In genomic region chr20:45993197-45993951, GRCh38 we compare ENCODE assay signal across 11 cellular contexts. TPM values are rescaled to one million over a fixed set of nuclear protein-coding genes. Genes with fewer than 3 reads are reported as not detected.
A peak's percentile ranks its signal among the peaks of the same experiment; 100 is the strongest.
DNase-seq lines count a peak whose midpoint lies in the region; ATAC-seq, FAIRE-seq and TF ChIP-seq lines count a peak whose summit lies in the region.
"Had no signal": no experiment of that assay in that cellular context is flagged by ENCODE, and none has a peak within 500 bp of the region (broad histone marks: within the 10 kb centered on the region; RNA-seq: fewer than 3 reads in every experiment).

No MANE protein-coding gene starts in this region.

- H3K36me3 Mint-ChIP-seq in Calu3 (ENCODE audit: insufficient read depth, unreplicated experiment) (peaks cover 7% of the 10 kb centered on the region), activated B cell treated with CpG ODN at 0.5 μM for 24 hours (ENCODE audit: low read depth) (no peaks in the 10 kb centered on the region)

- H3K27ac Mint-ChIP-seq in Calu3 (ENCODE audit: unreplicated experiment) (peak overlapping the region; percentile 8), activated B cell treated with CpG ODN at 0.5 μM for 24 hours (no peak overlapping the region)

- H3K27ac ChIP-seq in HepG2 (ENCODE audit: extremely low read length, insufficient read depth, low read length) (no peak overlapping the region), substantia nigra (ENCODE audit: low read depth, low read length, poor library complexity, severe bottlenecking) (no peak overlapping the region)

- TF ChIP-seq POLR2A in HepG2 (IDR thresholded peaks at IDR 0.05; ENCODE audit: insufficient read depth in 1 of 2, low read depth in 2 of 2, low read length in 2 of 2) = no peak

- H2AFZ ChIP-seq in HepG2 (ENCODE audit: low read length) = no peak overlapping the region

- ATAC-seq in activated B cell treated with CpG ODN at 0.5 μM for 24 hours (ENCODE audit: low read depth) (peak; percentile 50), HepG2 (peak; percentile 96), GM21723 (IDR thresholded peaks at IDR 0.05; ENCODE audit: unreplicated experiment) (no peak)

- intact Hi-C loops in Calu3 (cut with micrococcal nuclease; ENCODE audit: unreplicated experiment) (no loop called here), activated B cell treated with CpG ODN at 0.5 μM for 24 hours (cut with micrococcal nuclease) (no loop called here), HepG2 (cut with micrococcal nuclease; ENCODE audit: unreplicated experiment) (no loop called here)

- 20% methylated on average over 10 of the region's 12 CpGs for WGBS in HepG2 (ENCODE audit: low lambda C conversion rate)

- H3K79me2 ChIP-seq in HepG2 (ENCODE audit: insufficient read depth, low read length) = no peaks in the 10 kb centered on the region

- TF ChIP-seq EP300 in HepG2 (IDR thresholded peaks at IDR 0.05; ENCODE audit: low read depth in 2 of 2, low read length in 2 of 2) (peak in 1 of 2 experiments; percentile 37; a peak in 1 of 4 replicates), HepG2 (CRISPR knock-in tag; IDR thresholded peaks at IDR 0.05; ENCODE audit: borderline replicate concordance) (no peak)

- peak; percentile 74 for FAIRE-seq in HepG2 (lab: Jason Lieb, UNC)
- FAIRE-seq: colon had no signal

- BruUV-seq in Calu3 (replicated peaks; lab: Mats Ljungman, UMichigan) (no TSS peak), HepG2 (replicated peaks; lab: Mats Ljungman, UMichigan) (no TSS peak)

- H3K4me3 Mint-ChIP-seq in Calu3 (ENCODE audit: low read depth, unreplicated experiment) (no peak overlapping the region), activated B cell treated with CpG ODN at 0.5 μM for 24 hours (no peak overlapping the region)
- H3K4me3 Mint-ChIP-seq: neural crest cell had no signal

- H3K36me3 ChIP-seq in HepG2 (replicated peaks in 1 of 2; ENCODE audit: control insufficient read depth in 1 of 2, insufficient read depth in 2 of 2, low read length in 2 of 2) = no peaks in the 10 kb centered on the region

- no peaks in the 10 kb centered on the region for H3K9me3 ChIP-seq in HepG2 (ENCODE audit: low read length)

- H3K4me3 ChIP-seq in HepG2 (replicated peaks in 1 of 3; ENCODE audit: insufficient read depth in 1 of 3, low read depth in 2 of 3, low read length in 3 of 3) = peak overlapping the region in 1 of 3 experiments; percentile 9; a peak in 1 of 6 replicates

- H3K9me3 Mint-ChIP-seq in Calu3 (ENCODE audit: low read depth, unreplicated experiment) = no peaks in the 10 kb centered on the region
- no peaks in the 10 kb centered on the region for H3K9me3 Mint-ChIP-seq in activated B cell treated with CpG ODN at 0.5 μM for 24 hours
- H3K9me3 Mint-ChIP-seq: neural crest cell had no signal

- H3K4me1 Mint-ChIP-seq in Calu3 (ENCODE audit: low read depth, unreplicated experiment) (peaks cover 33% of the 10 kb centered on the region), activated B cell treated with CpG ODN at 0.5 μM for 24 hours (peaks cover 20% of the 10 kb centered on the region)
- H3K4me1 Mint-ChIP-seq: neural crest cell had no signal

- POLR2A ChIA-PET in activated B cell treated with CpG ODN at 0.5 μM for 24 hours (lab: Charles Lee) = no interaction called here
- POLR2A ChIA-PET in HepG2 (lab: Yijun Ruan, JAX) = no interaction called here

- H3K27me3 ChIP-seq in HepG2 (ENCODE audit: control insufficient read depth in 1 of 2, insufficient read depth in 2 of 2, low read length in 2 of 2) = peaks cover 3 to 21% of the 10 kb centered on the region in 2 experiments

- in situ Hi-C loops in HepG2 (cut with HindIII; ENCODE audit: extremely low pct_ligation_motif_present, low pct_unique_long_range_greater_than_20kb) = no loop called here

- TF ChIP-seq CTCF in Calu3 (IDR thresholded peaks at IDR 0.05; ENCODE audit: unreplicated experiment) = no peak
- TF ChIP-seq CTCF in activated B cell treated with CpG ODN at 0.5 μM for 24 hours (IDR thresholded peaks at IDR 0.05) = no peak
- TF ChIP-seq CTCF in HepG2 (CRISPR knock-in tag; IDR thresholded peaks at IDR 0.05) = no peak

- no peaks in the 10 kb centered on the region for H4K20me1 ChIP-seq in HepG2 (ENCODE audit: insufficient read depth, low read length)

- peak overlapping the region; percentile 30 for H3K4me2 ChIP-seq in HepG2 (ENCODE audit: low read depth, low read length)

- DNase-seq in Calu3 (peak; percentile 94), LHCN-M2 (ENCODE audit: low read depth) (peak; percentile 51), activated B cell treated with CpG ODN at 0.5 μM for 24 hours (no peak), HepG2 (ENCODE audit: low spot score) (peak; percentile 56), NCI-H1048 (lab: John Stamatoyannopoulos, UW) (no peak), substantia nigra (lab: John Stamatoyannopoulos, UW) (no peak), NCI-H1694 treated with DMSO at 0.1 percent for 48 hours (lab: John Stamatoyannopoulos, UW) (no peak)
- DNase-seq: stimulated activated naive CD4-positive, alpha-beta T cell treated with Interleukin-2 at 50 U/mL for 16 hours had no signal

- TF ChIP-seq RAD21 in HepG2 (CRISPR knock-in tag; IDR thresholded peaks at IDR 0.05) = no peak

- peaks cover 15% of the 10 kb centered on the region for H3K27me3 Mint-ChIP-seq in Calu3 (ENCODE audit: unreplicated experiment)
- H3K27me3 Mint-ChIP-seq in activated B cell treated with CpG ODN at 0.5 μM for 24 hours = peaks cover 17% of the 10 kb centered on the region

- H3K4me1 ChIP-seq in HepG2 (ENCODE audit: insufficient read depth, low read length) = peaks cover 13% of the 10 kb centered on the region

- no peak overlapping the region for H3K9ac ChIP-seq in HepG2 (ENCODE audit: insufficient read depth, low read depth, low read length)

- CTCF ChIA-PET in Calu3 (lab: Charles Lee) = interaction anchor here (1.3 to 1.4 kb wide), 2 partner anchors 10 to 29 kb away, joined by 4 to 7 read pairs; no protein-coding TSS in a partner anchor
- CTCF ChIA-PET in activated B cell treated with CpG ODN at 0.5 μM for 24 hours (lab: Charles Lee) = no interaction called here
- CTCF ChIA-PET in HepG2 (lab: Yijun Ruan, JAX; ENCODE audit: low intra/inter-chr PET ratio, low total read pairs) = no interaction called here

RNA-seq across cellular contexts. Expression of gene MMP9, which starts 15.3 kb away (rescaled TPM):
- total RNA-seq in Calu3 (2022) = not detected in 2 replicates
- not detected in 2 replicates for total RNA-seq in LHCN-M2 (2014; rRNA removed)
- polyA plus RNA-seq in LHCN-M2 (2012) = not detected
- total RNA-seq in activated B cell treated with CpG ODN at 0.5 μM for 24 hours = 2.0 and 2.3 TPM in 2 replicates
- total RNA-seq in HepG2 (2016; rRNA removed; fragmentation: Illumina TruSeq; extraction: Trizol) = not detected in 2 replicates
- not detected in 2 replicates for total RNA-seq in HepG2 (2016; cell fraction: cytosol; rRNA removed; fragmentation: Illumina TruSeq; extraction: Trizol; ENCODE audit: low read depth)
- 0.06 TPM in 1 of 2 replicates, not detected in the other for total RNA-seq in HepG2 (2016; cell fraction: insoluble cytoplasmic fraction; rRNA removed; fragmentation: Illumina TruSeq; extraction: Trizol)
- total RNA-seq in HepG2 (2016; cell fraction: membrane; rRNA removed; fragmentation: Illumina TruSeq; extraction: Trizol) = not detected in 2 replicates
- not detected in 2 replicates for total RNA-seq in HepG2 (2016; cell fraction: nucleus; rRNA removed; fragmentation: Illumina TruSeq; extraction: Trizol)
- 0.03 TPM in 1 of 2 replicates, not detected in the other for polyA plus RNA-seq in HepG2 (2011; rRNA removed)
- polyA plus RNA-seq in HepG2 (2011; cell fraction: cytosol; rRNA removed) = 0.04 TPM in 1 of 2 replicates, not detected in the other
- not detected in 2 replicates for polyA plus RNA-seq in HepG2 (2011; cell fraction: nucleus; rRNA removed)
- polyA plus RNA-seq in HepG2 (2012) = not detected in 2 replicates
- not detected in 2 replicates for polyA plus RNA-seq in HepG2 (2016; cell fraction: cytosol; fragmentation: Illumina TruSeq; extraction: Trizol; ENCODE audit: low read depth)
- not detected in 2 replicates for polyA plus RNA-seq in HepG2 (2016; cell fraction: insoluble cytoplasmic fraction; fragmentation: Illumina TruSeq; extraction: Trizol; ENCODE audit: low read depth)
- not detected in 2 replicates for polyA plus RNA-seq in HepG2 (2016; cell fraction: membrane; fragmentation: Illumina TruSeq; extraction: Trizol; ENCODE audit: low read depth)
- polyA plus RNA-seq in HepG2 (2016; cell fraction: nucleus; fragmentation: Illumina TruSeq; extraction: Trizol; ENCODE audit: insufficient read depth, low read depth) = not detected in 2 replicates
- polyA minus RNA-seq in HepG2 (2011; rRNA and poly(A)+ RNA removed; ENCODE audit: low replicate concordance) = not detected in 2 replicates
- not detected in 2 replicates for polyA minus RNA-seq in HepG2 (2011; cell fraction: cytosol; rRNA and poly(A)+ RNA removed)
- polyA minus RNA-seq in HepG2 (2011; cell fraction: nucleus; rRNA and poly(A)+ RNA removed) = not detected in 2 replicates
- total RNA-seq: neural crest cell had no signal

RNA-seq across cellular contexts. Expression of gene ZNF335, which starts 21.4 kb away (rescaled TPM):
- total RNA-seq in Calu3 (2022) (26.4 and 31.9 TPM in 2 replicates), LHCN-M2 (2014; rRNA removed) (15.3 and 15.9 TPM in 2 replicates), activated B cell treated with CpG ODN at 0.5 μM for 24 hours (39.2 and 49.6 TPM in 2 replicates), HepG2 (2016; rRNA removed; fragmentation: Illumina TruSeq; extraction: Trizol) (6.0 and 13.7 TPM in 2 replicates)
- polyA plus RNA-seq in LHCN-M2 (2012) = 8.5 TPM
- total RNA-seq in HepG2 (2016; cell fraction: cytosol; rRNA removed; fragmentation: Illumina TruSeq; extraction: Trizol; ENCODE audit: low read depth) = 4.5 and 4.7 TPM in 2 replicates
- 5.0 and 12.7 TPM in 2 replicates for total RNA-seq in HepG2 (2016; cell fraction: insoluble cytoplasmic fraction; rRNA removed; fragmentation: Illumina TruSeq; extraction: Trizol)
- 6.7 and 7.0 TPM in 2 replicates for total RNA-seq in HepG2 (2016; cell fraction: membrane; rRNA removed; fragmentation: Illumina TruSeq; extraction: Trizol)
- total RNA-seq in HepG2 (2016; cell fraction: nucleus; rRNA removed; fragmentation: Illumina TruSeq; extraction: Trizol) = 18.8 and 22.0 TPM in 2 replicates
- 9.7 and 12.3 TPM in 2 replicates for polyA plus RNA-seq in HepG2 (2011; rRNA removed)
- 3.3 and 4.6 TPM in 2 replicates for polyA plus RNA-seq in HepG2 (2011; cell fraction: cytosol; rRNA removed)
- 62.4 and 81.3 TPM in 2 replicates for polyA plus RNA-seq in HepG2 (2011; cell fraction: nucleus; rRNA removed)
- polyA plus RNA-seq in HepG2 (2012) = 5.7 and 8.0 TPM in 2 replicates
- polyA plus RNA-seq in HepG2 (2016; cell fraction: cytosol; fragmentation: Illumina TruSeq; extraction: Trizol; ENCODE audit: low read depth) = 1.5 TPM in 2 replicates
- polyA plus RNA-seq in HepG2 (2016; cell fraction: insoluble cytoplasmic fraction; fragmentation: Illumina TruSeq; extraction: Trizol; ENCODE audit: low read depth) = 5.1 and 7.0 TPM in 2 replicates
- polyA plus RNA-seq in HepG2 (2016; cell fraction: membrane; fragmentation: Illumina TruSeq; extraction: Trizol; ENCODE audit: low read depth) = 2.9 and 3.1 TPM in 2 replicates
- polyA plus RNA-seq in HepG2 (2016; cell fraction: nucleus; fragmentation: Illumina TruSeq; extraction: Trizol; ENCODE audit: insufficient read depth, low read depth) = 40.5 and 45.7 TPM in 2 replicates
- polyA minus RNA-seq in HepG2 (2011; rRNA and poly(A)+ RNA removed; ENCODE audit: low replicate concordance) = 32.3 and 35.8 TPM in 2 replicates
- 3.4 and 4.0 TPM in 2 replicates for polyA minus RNA-seq in HepG2 (2011; cell fraction: cytosol; rRNA and poly(A)+ RNA removed)
- polyA minus RNA-seq in HepG2 (2011; cell fraction: nucleus; rRNA and poly(A)+ RNA removed) = 42.4 and 45.0 TPM in 2 replicates

RNA-seq across cellular contexts. Expression of gene SLC12A5, which starts 35.6 kb away (rescaled TPM):
- total RNA-seq in Calu3 (2022) (2.1 and 2.2 TPM in 2 replicates), LHCN-M2 (2014; rRNA removed) (under 0.01 TPM in 1 of 2 replicates, not detected in the other), activated B cell treated with CpG ODN at 0.5 μM for 24 hours (not detected in 2 replicates), HepG2 (2016; rRNA removed; fragmentation: Illumina TruSeq; extraction: Trizol) (5.3 and 5.4 TPM in 2 replicates)
- polyA plus RNA-seq in LHCN-M2 (2012) = 1.1 TPM
- 2.8 and 4.0 TPM in 2 replicates for total RNA-seq in HepG2 (2016; cell fraction: cytosol; rRNA removed; fragmentation: Illumina TruSeq; extraction: Trizol; ENCODE audit: low read depth)
- 4.2 and 4.4 TPM in 2 replicates for total RNA-seq in HepG2 (2016; cell fraction: insoluble cytoplasmic fraction; rRNA removed; fragmentation: Illumina TruSeq; extraction: Trizol)
- 3.5 and 4.1 TPM in 2 replicates for total RNA-seq in HepG2 (2016; cell fraction: membrane; rRNA removed; fragmentation: Illumina TruSeq; extraction: Trizol)
- total RNA-seq in HepG2 (2016; cell fraction: nucleus; rRNA removed; fragmentation: Illumina TruSeq; extraction: Trizol) = 3.0 and 3.9 TPM in 2 replicates
- polyA plus RNA-seq in HepG2 (2011; rRNA removed) = 4.3 and 5.6 TPM in 2 replicates
- polyA plus RNA-seq in HepG2 (2011; cell fraction: cytosol; rRNA removed) = 4.5 and 6.3 TPM in 2 replicates
- polyA plus RNA-seq in HepG2 (2011; cell fraction: nucleus; rRNA removed) = 6.0 and 6.2 TPM in 2 replicates
- polyA plus RNA-seq in HepG2 (2012) = 12.9 and 15.9 TPM in 2 replicates
- 27.8 and 30.6 TPM in 2 replicates for polyA plus RNA-seq in HepG2 (2016; cell fraction: cytosol; fragmentation: Illumina TruSeq; extraction: Trizol; ENCODE audit: low read depth)
- polyA plus RNA-seq in HepG2 (2016; cell fraction: insoluble cytoplasmic fraction; fragmentation: Illumina TruSeq; extraction: Trizol; ENCODE audit: low read depth) = 18.0 and 19.7 TPM in 2 replicates
- 33.5 and 42.8 TPM in 2 replicates for polyA plus RNA-seq in HepG2 (2016; cell fraction: membrane; fragmentation: Illumina TruSeq; extraction: Trizol; ENCODE audit: low read depth)
- polyA plus RNA-seq in HepG2 (2016; cell fraction: nucleus; fragmentation: Illumina TruSeq; extraction: Trizol; ENCODE audit: insufficient read depth, low read depth) = 14.1 and 18.5 TPM in 2 replicates
- 2.3 and 2.5 TPM in 2 replicates for polyA minus RNA-seq in HepG2 (2011; rRNA and poly(A)+ RNA removed; ENCODE audit: low replicate concordance)
- 1.7 and 1.8 TPM in 2 replicates for polyA minus RNA-seq in HepG2 (2011; cell fraction: cytosol; rRNA and poly(A)+ RNA removed)
- 3.5 and 3.7 TPM in 2 replicates for polyA minus RNA-seq in HepG2 (2011; cell fraction: nucleus; rRNA and poly(A)+ RNA removed)

RNA-seq across cellular contexts. Expression of gene PCIF1, which starts 58.9 kb away (rescaled TPM):
- total RNA-seq in Calu3 (2022) (38.1 and 39.8 TPM in 2 replicates), LHCN-M2 (2014; rRNA removed) (10.2 and 13.6 TPM in 2 replicates), activated B cell treated with CpG ODN at 0.5 μM for 24 hours (48.3 and 55.7 TPM in 2 replicates), HepG2 (2016; rRNA removed; fragmentation: Illumina TruSeq; extraction: Trizol) (18.5 and 20.9 TPM in 2 replicates)
- polyA plus RNA-seq in LHCN-M2 (2012) = 25.7 TPM
- 30.2 and 42.6 TPM in 2 replicates for total RNA-seq in HepG2 (2016; cell fraction: cytosol; rRNA removed; fragmentation: Illumina TruSeq; extraction: Trizol; ENCODE audit: low read depth)
- total RNA-seq in HepG2 (2016; cell fraction: insoluble cytoplasmic fraction; rRNA removed; fragmentation: Illumina TruSeq; extraction: Trizol) = 17.6 and 21.4 TPM in 2 replicates
- 35.4 and 44.6 TPM in 2 replicates for total RNA-seq in HepG2 (2016; cell fraction: membrane; rRNA removed; fragmentation: Illumina TruSeq; extraction: Trizol)
- 19.3 and 21.9 TPM in 2 replicates for total RNA-seq in HepG2 (2016; cell fraction: nucleus; rRNA removed; fragmentation: Illumina TruSeq; extraction: Trizol)
- polyA plus RNA-seq in HepG2 (2011; rRNA removed) = 21.6 and 24.4 TPM in 2 replicates
- polyA plus RNA-seq in HepG2 (2011; cell fraction: cytosol; rRNA removed) = 19.5 and 26.1 TPM in 2 replicates
- 38.0 and 44.1 TPM in 2 replicates for polyA plus RNA-seq in HepG2 (2011; cell fraction: nucleus; rRNA removed)
- 22.9 and 30.3 TPM in 2 replicates for polyA plus RNA-seq in HepG2 (2012)
- 41.4 and 54.3 TPM in 2 replicates for polyA plus RNA-seq in HepG2 (2016; cell fraction: cytosol; fragmentation: Illumina TruSeq; extraction: Trizol; ENCODE audit: low read depth)
- 27.4 and 35.6 TPM in 2 replicates for polyA plus RNA-seq in HepG2 (2016; cell fraction: insoluble cytoplasmic fraction; fragmentation: Illumina TruSeq; extraction: Trizol; ENCODE audit: low read depth)
- polyA plus RNA-seq in HepG2 (2016; cell fraction: membrane; fragmentation: Illumina TruSeq; extraction: Trizol; ENCODE audit: low read depth) = 51.1 and 55.4 TPM in 2 replicates
- polyA plus RNA-seq in HepG2 (2016; cell fraction: nucleus; fragmentation: Illumina TruSeq; extraction: Trizol; ENCODE audit: insufficient read depth, low read depth) = 35.5 and 37.2 TPM in 2 replicates
- 40.1 and 74.5 TPM in 2 replicates for polyA minus RNA-seq in HepG2 (2011; rRNA and poly(A)+ RNA removed; ENCODE audit: low replicate concordance)
- polyA minus RNA-seq in HepG2 (2011; cell fraction: cytosol; rRNA and poly(A)+ RNA removed) = 19.4 and 24.4 TPM in 2 replicates
- polyA minus RNA-seq in HepG2 (2011; cell fraction: nucleus; rRNA and poly(A)+ RNA removed) = 55.2 and 63.6 TPM in 2 replicates

Comparison
In these comparisons a context has a peak if more than half of its experiments do, and no peak if none do; other contexts are left out.
1. DNase-seq: peak in Calu3 (single experiment), LHCN-M2 (single experiment) and HepG2 (single experiment); none in activated B cell treated with CpG ODN at 0.5 μM for 24 hours (single experiment), NCI-H1048 (single experiment), substantia nigra (0 of 49) and NCI-H1694 treated with DMSO at 0.1 percent for 48 hours (single experiment).